In genomic region chr2:176188218-176188968, GRCh38 we compare ENCODE assay signal across 9 cellular contexts. TPM values are rescaled to one million over a fixed set of nuclear protein-coding genes. Genes with fewer than 3 reads are reported as not detected.
DNase-seq lines count a peak whose midpoint lies in the region; ATAC-seq and TF ChIP-seq lines count a peak whose summit lies in the region.
"Had no signal": no experiment of that assay in that cellular context is flagged by ENCODE, and none has a peak within 500 bp of the region (broad histone marks: within the 10 kb centered on the region; RNA-seq: fewer than 3 reads in every experiment).

Gene HOXD1, plus strand, starts transcription at chr2:176188668. Its CDS starts 134 bp downstream, at chr2:176188802.

- H3K27me3 ChIP-seq in foreskin keratinocyte (peaks cover 99% of the 10 kb centered on the region), neuron (ENCODE audit: insufficient read depth, low read length) (peaks cover 89% of the 10 kb centered on the region)

- peaks cover 57% of the 10 kb centered on the region for H3K27me3 Mint-ChIP-seq in activated B cell treated with CpG ODN at 0.5 μM for 24 hours

- intact Hi-C loops in activated B cell treated with CpG ODN at 0.5 μM for 24 hours (cut with micrococcal nuclease) (no loop called here), OCI-LY7 (cut with micrococcal nuclease; ENCODE audit: unreplicated experiment) (no loop called here)

- TF ChIP-seq CTCF in activated B cell treated with CpG ODN at 0.5 μM for 24 hours (IDR thresholded peaks at IDR 0.05): no peak
- TF ChIP-seq CTCF in foreskin keratinocyte (conservative IDR thresholded peaks at IDR 0.05): no peak
- no peak for TF ChIP-seq CTCF in OCI-LY7 (conservative IDR thresholded peaks at IDR 0.05; ENCODE audit: low read length)

- H3K4me2 ChIP-seq in OCI-LY7 (ENCODE audit: low read length): no peak within 1 kb of the TSS

- POLR2A ChIA-PET in activated B cell treated with CpG ODN at 0.5 μM for 24 hours (lab: Charles Lee) (no interaction called here), OCI-LY7 (lab: Charles Lee) (no interaction called here)

- H2AFZ ChIP-seq in neuron (ENCODE audit: low read depth, low read length) (peak within 1 kb of the TSS; percentile 54), OCI-LY7 (ENCODE audit: low read length) (no peak within 1 kb of the TSS)

- no peaks in the 10 kb centered on the region for H3K9me3 Mint-ChIP-seq in activated B cell treated with CpG ODN at 0.5 μM for 24 hours

- DNase-seq in HuH-7 (ENCODE audit: low spot score) (peak; percentile 97), activated B cell treated with CpG ODN at 0.5 μM for 24 hours (no peak), foreskin keratinocyte (peak in 1 of 2 donors; percentile 15), OCI-LY7 (ENCODE audit: low spot score) (no peak), T1000 (lab: John Stamatoyannopoulos, UW) (no peak)
- DNase-seq in stimulated activated CD8-positive, alpha-beta memory T cell treated with anti-CD3 and anti-CD28 coated beads, Interleukin-4, amount 100 ng/mL, for 48 hours: no peak

- no peak within 1 kb of the TSS for H3K4me3 ChIP-seq in neuron (ENCODE audit: low read length)
- no peak within 1 kb of the TSS for H3K4me3 ChIP-seq in OCI-LY7 (ENCODE audit: low read depth, low read length, poor library complexity, severe bottlenecking)

- CTCF ChIA-PET in activated B cell treated with CpG ODN at 0.5 μM for 24 hours (lab: Charles Lee) (no interaction called here), OCI-LY7 (lab: Charles Lee; ENCODE audit: unreplicated experiment) (no interaction called here)

- no peaks in the 10 kb centered on the region for H3K36me3 Mint-ChIP-seq in activated B cell treated with CpG ODN at 0.5 μM for 24 hours (ENCODE audit: low read depth)

- no peak within 1 kb of the TSS for H3K27ac Mint-ChIP-seq in activated B cell treated with CpG ODN at 0.5 μM for 24 hours

- peaks cover 19% of the 10 kb centered on the region for H3K4me1 Mint-ChIP-seq in activated B cell treated with CpG ODN at 0.5 μM for 24 hours

- peaks cover 22% of the 10 kb centered on the region; the same call in 1 of the 2 replicates for H3K4me1 ChIP-seq in ES-I3 (ENCODE audit: insufficient read depth, low read length)
- H3K4me1 ChIP-seq in foreskin keratinocyte: no peaks in the 10 kb centered on the region
- no peaks in the 10 kb centered on the region for H3K4me1 ChIP-seq in neuron (ENCODE audit: insufficient read depth, low read length)
- no peaks in the 10 kb centered on the region for H3K4me1 ChIP-seq in OCI-LY7 (ENCODE audit: insufficient read depth, low read length, poor library complexity, severe bottlenecking)

- H3K9ac ChIP-seq in ES-I3 (ENCODE audit: low read depth, low read length): peak within 1 kb of the TSS; percentile 51; the same call in 1 of the 2 replicates

- no peaks in the 10 kb centered on the region for H3K9me3 ChIP-seq in ES-I3 (ENCODE audit: control insufficient read depth, insufficient read depth, low read length)
- H3K9me3 ChIP-seq in neuron (ENCODE audit: low read length): peaks cover 3% of the 10 kb centered on the region
- H3K9me3 ChIP-seq in OCI-LY7 (ENCODE audit: low read length): no peaks in the 10 kb centered on the region

- no peak within 1 kb of the TSS for H3K27ac ChIP-seq in foreskin keratinocyte
- H3K27ac ChIP-seq in OCI-LY7 (ENCODE audit: low read depth, low read length, poor library complexity, severe bottlenecking): no peak within 1 kb of the TSS

- H3K9me2 ChIP-seq in OCI-LY7 (ENCODE audit: insufficient read depth, low read length): no peaks in the 10 kb centered on the region

- no TSS peak for BruUV-seq in OCI-LY7 (replicated peaks; lab: Mats Ljungman, UMichigan)

- no peaks in the 10 kb centered on the region for H3K36me3 ChIP-seq in ES-I3 (ENCODE audit: insufficient read depth, low read length)
- no peaks in the 10 kb centered on the region for H3K36me3 ChIP-seq in neuron (ENCODE audit: insufficient read depth, low read length)
- H3K36me3 ChIP-seq in OCI-LY7 (ENCODE audit: insufficient read depth, low read length): no peaks in the 10 kb centered on the region

- ATAC-seq in activated B cell treated with CpG ODN at 0.5 μM for 24 hours (ENCODE audit: low read depth): no peak
- peak; percentile 81 for ATAC-seq in foreskin keratinocyte

- H3K79me2 ChIP-seq in OCI-LY7 (ENCODE audit: insufficient read depth, low read depth, low read length): no peaks in the 10 kb centered on the region

- H3K4me3 Mint-ChIP-seq in activated B cell treated with CpG ODN at 0.5 μM for 24 hours: peak within 1 kb of the TSS; percentile 83

- no peaks in the 10 kb centered on the region for H4K20me1 ChIP-seq in OCI-LY7 (ENCODE audit: insufficient read depth, low read length)

RNA-seq across cellular contexts. Expression of gene HOXD1, which starts in this region (rescaled TPM):
- total RNA-seq in activated B cell treated with CpG ODN at 0.5 μM for 24 hours (not detected in 2 replicates), foreskin keratinocyte (not detected in 2 replicates), OCI-LY7 (2022) (not detected in 2 replicates)
- 0.04 TPM in 1 of 2 replicates, not detected in the other for polyA plus RNA-seq in foreskin keratinocyte
- not detected in 2 replicates for total RNA-seq in OCI-LY7 (2014; rRNA removed; shearing (Covaris generic))
- total RNA-seq: activated CD8-positive, alpha-beta memory T cell treated with anti-CD3 and anti-CD28 coated beads for 36 hours had no signal

Comparison
In these comparisons a context has a peak if more than half of its experiments do, and no peak if none do; other contexts are left out.
1. Peak in ATAC-seq in foreskin keratinocyte; RNA of the gene not detected or under 1 TPM.